27 cellular contexts compared by ENCODE assay signal in the genomic region with DNA sequence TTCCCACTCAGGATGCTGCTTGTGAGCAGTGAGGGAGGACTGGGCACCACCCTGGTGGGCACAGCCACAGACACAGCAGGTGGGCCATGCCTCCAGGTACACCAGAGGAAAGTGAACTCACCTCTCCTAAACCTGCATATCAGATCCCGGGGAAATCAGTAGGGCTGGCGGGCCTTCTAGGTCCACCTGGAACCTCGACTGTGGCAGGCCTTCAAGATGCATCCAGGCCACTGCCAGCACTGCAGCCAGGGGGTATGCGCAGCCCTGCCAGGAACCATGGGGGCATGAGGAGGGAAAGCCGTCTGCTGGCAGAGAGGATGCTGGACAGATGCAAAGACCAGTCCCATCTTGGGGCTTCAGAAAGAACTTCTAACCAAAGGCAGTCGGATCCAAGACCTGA.
"Had no signal": no experiment of that assay in that cellular context is flagged by ENCODE, and none has a peak within 500 bp of the region (broad histone marks: within the 10 kb centered on the region; RNA-seq: fewer than 3 reads in every experiment).

No MANE protein-coding gene starts in this region.

- H3K4me3 Mint-ChIP-seq: mesothelial cell of epicardium; nephron; neural crest cell; stimulated activated effector memory CD8-positive, alpha-beta T cell treated with anti-CD3 and anti-CD28 coated beads, Interleukin-12 subunit alpha, Interleukin-12 subunit beta, amount 100 ng/mL, for 72 hours; stimulated activated naive CD8-positive, alpha-beta T cell treated with anti-CD3 and anti-CD28 coated beads, Interleukin-15, Interleukin-2, amounts not matched to agents 100 ng/mL and 50 ng/mL, for 24 hours; type B pancreatic cell had no signal

- H3K27ac ChIP-seq: heart right ventricle, hepatocyte, lower lobe of right lung, neutrophil, pancreas, right atrium auricular region, right lobe of liver, skin epidermis, tibial nerve, uterus had no signal

- H3K9me3 Mint-ChIP-seq: mesothelial cell of epicardium; nephron; neural crest cell; stimulated activated effector memory CD8-positive, alpha-beta T cell treated with anti-CD3 and anti-CD28 coated beads, Interleukin-12 subunit alpha, Interleukin-12 subunit beta, amount 100 ng/mL, for 72 hours; stimulated activated naive CD8-positive, alpha-beta T cell treated with anti-CD3 and anti-CD28 coated beads, Interleukin-15, Interleukin-2, amounts not matched to agents 100 ng/mL and 50 ng/mL, for 24 hours; type B pancreatic cell had no signal

- H3K36me3 Mint-ChIP-seq: mesothelial cell of epicardium; naive B cell; stimulated activated effector memory CD8-positive, alpha-beta T cell treated with anti-CD3 and anti-CD28 coated beads, Interleukin-12 subunit alpha, Interleukin-12 subunit beta, amount 100 ng/mL, for 72 hours; type B pancreatic cell had no signal

- H3K36me3 ChIP-seq: heart right ventricle, lower lobe of right lung, neutrophil, pancreas, right atrium auricular region, right lobe of liver, tibial nerve, uterus had no signal

- DNase-seq: heart right ventricle; islet precursor cell; kidney glomerular epithelial cell; left cardiac atrium; left ventricle myocardium superior; lower lobe of right lung; mammary epithelial cell; mesenchymal stem cell; naive B cell; occipital lobe; pancreas; right lobe of liver; stimulated activated CD4-positive, alpha-beta T cell treated with anti-CD3 and anti-CD28 coated beads, Interleukin-4, amount 100 ng/mL, for 24 hours; stimulated activated naive CD4-positive, alpha-beta T cell; uterus had no signal

- ATAC-seq: heart right ventricle; left cardiac atrium; left lobe of liver; left ventricle myocardium superior; lower lobe of right lung; pancreas; right lobe of liver; stimulated activated effector memory CD8-positive, alpha-beta T cell treated with anti-CD3 and anti-CD28 coated beads, Interleukin-12 subunit alpha, Interleukin-12 subunit beta, amount 100 ng/mL, for 72 hours had no signal

- H3K27ac Mint-ChIP-seq: mesothelial cell of epicardium; naive B cell; nephron; stimulated activated effector memory CD8-positive, alpha-beta T cell treated with anti-CD3 and anti-CD28 coated beads, Interleukin-12 subunit alpha, Interleukin-12 subunit beta, amount 100 ng/mL, for 72 hours; stimulated activated naive CD8-positive, alpha-beta T cell treated with anti-CD3 and anti-CD28 coated beads, Interleukin-15, Interleukin-2, amounts not matched to agents 100 ng/mL and 50 ng/mL, for 24 hours; type B pancreatic cell had no signal

- H3K4me3 ChIP-seq: heart right ventricle, hepatocyte, lower lobe of right lung, pancreas, right atrium auricular region, right lobe of liver, skin epidermis, tibial nerve, uterus had no signal

- H3K4me1 ChIP-seq: heart right ventricle, lower lobe of right lung, pancreas, right atrium auricular region, right lobe of liver, tibial nerve, uterus had no signal

- H3K9me3 ChIP-seq: heart right ventricle, lower lobe of right lung, neutrophil, pancreas, right atrium auricular region, right lobe of liver, uterus had no signal

- H3K4me1 Mint-ChIP-seq: naive B cell; nephron; stimulated activated effector memory CD8-positive, alpha-beta T cell treated with anti-CD3 and anti-CD28 coated beads, Interleukin-12 subunit alpha, Interleukin-12 subunit beta, amount 100 ng/mL, for 72 hours had no signal

- H3K27me3 ChIP-seq: hepatocyte, neutrophil, pancreas, right atrium auricular region, right lobe of liver, tibial nerve, uterus had no signal
